Comparison of ENCODE assay signal across 7 cellular contexts in genomic region chr1:110087812-110088738, GRCh38.
DNase-seq lines count a peak whose midpoint lies in the region; FAIRE-seq and TF ChIP-seq lines count a peak whose summit lies in the region.

No MANE protein-coding gene starts in this region.

- DNase-seq in ELR (ENCODE audit: low read depth) (peak; percentile 74), HFF-Myc (ENCODE audit: extremely low read depth, low read depth) (peak; percentile 29), NCI-H2029 treated with DMSO at 0.1 percent for 48 hours (lab: John Stamatoyannopoulos, UW) (peak; percentile 9), midbrain (lab: John Stamatoyannopoulos, UW) (peak; percentile 52), urothelium cell line (ENCODE audit: low spot score) (peak; percentile 82)
- peak; percentile 26 for DNase-seq in effector CD4-positive, alpha-beta T cell

- FAIRE-seq in urothelium cell line (lab: Jason Lieb, UNC) = no peak

- no peak overlapping the region for H3K27ac ChIP-seq in VCaP

- no peak overlapping the region for H3K4me3 ChIP-seq in HFF-Myc (replicated peaks; ENCODE audit: low read depth, low read length)

- TF ChIP-seq CTCF in HFF-Myc (IDR thresholded peaks at IDR 0.05; ENCODE audit: low read depth, low read length, missing control alignments) (peak; percentile 61), VCaP (conservative IDR thresholded peaks at IDR 0.05) (peak; percentile 81)

Comparison
In these comparisons a context has a peak if more than half of its experiments do, and no peak if none do; other contexts are left out.
1. DNase-seq: peak in every context shown above with its lines; median percentile 82 in urothelium cell line; 74 in ELR; 52 in midbrain; 29 in HFF-Myc; 26 in effector CD4-positive, alpha-beta T cell; 9 in NCI-H2029 treated with DMSO at 0.1 percent for 48 hours.